In genomic region chr16:57416084-57416483, GRCh38 we compare ENCODE assay signal across 17 cellular contexts. TPM values are rescaled to one million over a fixed set of nuclear protein-coding genes. Genes with fewer than 3 reads are reported as not detected.
DNase-seq lines count a peak whose midpoint lies in the region; ATAC-seq, FAIRE-seq and TF ChIP-seq lines count a peak whose summit lies in the region.
"Had no signal": no experiment of that assay in that cellular context is flagged by ENCODE, and none has a peak within 500 bp of the region (broad histone marks: within the 10 kb centered on the region; RNA-seq: fewer than 3 reads in every experiment).

No MANE protein-coding gene starts in this region.

- TF ChIP-seq CTCF in A549 (IDR thresholded peaks at IDR 0.05) (no peak), Panc1 (IDR thresholded peaks at IDR 0.05) (no peak), GM10266 (IDR thresholded peaks at IDR 0.05; ENCODE audit: control insufficient read depth, insufficient read depth, low read depth, missing control alignments) (no peak)

- intact Hi-C loops in Panc1 (cut with micrococcal nuclease; ENCODE audit: unreplicated experiment): loop anchor here (5.0 kb wide), 1 partner anchor 101 kb away; no protein-coding TSS in a partner anchor

- H3K4me2 ChIP-seq in A549: no peak overlapping the region

- H3K36me3 Mint-ChIP-seq in memory B cell: no peaks in the 10 kb centered on the region

- no peak overlapping the region for H3K4me3 Mint-ChIP-seq in memory B cell

- no peak for TF ChIP-seq RAD21 in A549 (conservative IDR thresholded peaks at IDR 0.05 in 1 of 2, IDR thresholded peaks at IDR 0.05 in 1 of 2)

- TF ChIP-seq EP300 in A549 (IDR thresholded peaks at IDR 0.05): no peak

- H3K4me3 ChIP-seq in A549 (no peak overlapping the region), Panc1 (ENCODE audit: low read depth in 2 of 2, low read length in 2 of 2) (no peak overlapping the region)

- CTCF ChIA-PET in A549 (lab: Yijun Ruan, JAX): interaction anchor here (0.8 to 16.7 kb wide), 35 partner anchors 10 to 332 kb away, joined by 3 to 709 read pairs (median 8); partner anchors contain the start of genes ARL2BP, CCL17, CX3CL1 and DOK4
- CTCF ChIA-PET in Panc1 (lab: Charles Lee): interaction anchor here (0.7 to 2.7 kb wide), 3 partner anchors 112 to 336 kb away, joined by 3 to 16 read pairs (median 8); no protein-coding TSS in a partner anchor

- ATAC-seq in A549 (peak in 1 of 2 experiments; percentile 3; a peak in 1 of 6 replicates), Panc1 (0 out of 2 replicates have a peak, but pooled peaks have one; percentile 9), memory B cell (ENCODE audit: low read depth) (no peak), HG02610 (IDR thresholded peaks at IDR 0.05; ENCODE audit: unreplicated experiment) (no peak)

- H3K27ac ChIP-seq in A549: peak overlapping the region; percentile 75 to 92; a peak in 5 of 6 replicates
- no peak overlapping the region for H3K27ac ChIP-seq in Panc1 (ENCODE audit: low read length)

- no peaks in the 10 kb centered on the region for H3K9me3 ChIP-seq in A549
- H3K9me3 ChIP-seq in Panc1 (ENCODE audit: control insufficient read depth, insufficient read depth, low read depth, low read length): no peaks in the 10 kb centered on the region
- H3K9me3 ChIP-seq: stomach had no signal

- H3K27me3 Mint-ChIP-seq in memory B cell: no peaks in the 10 kb centered on the region

- no peaks in the 10 kb centered on the region for H3K9me3 Mint-ChIP-seq in memory B cell

- whole genome bisulfite sequencing in A549 (ENCODE audit: missing lambda C conversion rate): 95% methylated on average over 14 of the region's 16 CpGs

- DNase-seq in A549 (ENCODE audit: low read depth in 1 of 2, low spot score in 1 of 2) (no peak), Panc1 (ENCODE audit: low read depth, low spot score) (no peak), memory B cell (ENCODE audit: low spot score in 2 of 2) (no peak), NCI-H2081 treated with DMSO at 0.1 percent for 48 hours (lab: John Stamatoyannopoulos, UW) (no peak), GM10266 (ENCODE audit: extremely low spot score) (no peak)
- DNase-seq: activated CD4-positive, CD25-positive, alpha-beta regulatory T cell; activated naive CD4-positive, alpha-beta T cell treated with anti-CD3 and anti-CD28 coated beads, Interleukin-2, amount 50 U/mL, for 16 hours; effector CD8-positive, alpha-beta T cell; NCI-H187; occipital lobe; stomach; SW 1271 had no signal

- H3K36me3 ChIP-seq in Panc1 (ENCODE audit: control insufficient read depth, insufficient read depth, low read length): no peaks in the 10 kb centered on the region
- H3K36me3 ChIP-seq: stomach had no signal

- peaks cover 25% of the 10 kb centered on the region for H3K4me1 ChIP-seq in A549
- H3K4me1 ChIP-seq in Panc1 (ENCODE audit: control insufficient read depth, insufficient read depth, low read length): peaks cover 16% of the 10 kb centered on the region

- peak overlapping the region; percentile 83 for H3K27ac Mint-ChIP-seq in memory B cell

- BruUV-seq in Panc1 (replicated peaks; lab: Mats Ljungman, UMichigan): no TSS peak

- H3K27me3 ChIP-seq in Panc1 (ENCODE audit: control insufficient read depth, insufficient read depth, low read length): no peaks in the 10 kb centered on the region

- POLR2A ChIA-PET in A549 (lab: Yijun Ruan, JAX): interaction anchor here (0.8 kb wide), 1 partner anchor 15 kb away, joined by 3 read pairs; no protein-coding TSS in a partner anchor
- POLR2A ChIA-PET in Panc1 (lab: Charles Lee): no interaction called here

- no peak for FAIRE-seq in A549 (lab: Jason Lieb, UNC)
- FAIRE-seq: D721Med had no signal

- in situ Hi-C loops in Panc1 (cut with HindIII; ENCODE audit: low pct_unique_long_range_greater_than_20kb, low sequenced_read_pairs): no loop called here

- peaks cover 38% of the 10 kb centered on the region for H3K4me1 Mint-ChIP-seq in memory B cell

- TF ChIP-seq POLR2A in A549 (IDR thresholded peaks at IDR 0.05; ENCODE audit: low read length): no peak

TF ChIP-seq in A549, 52 proteins besides CTCF, POLR2A, EP300 and RAD21:
- no peak for TF ChIP-seq ELK1 (IDR thresholded peaks at IDR 0.05; ENCODE audit: low read depth, low read length)
- no peak for TF ChIP-seq ZSCAN20 (CRISPR knock-in tag; IDR thresholded peaks at IDR 0.05)
- TF ChIP-seq MAFK (IDR thresholded peaks at IDR 0.05; ENCODE audit: partially characterized antibody): no peak
- no peak for TF ChIP-seq FOXS1 (CRISPR knock-in tag; IDR thresholded peaks at IDR 0.05)
- TF ChIP-seq HOXA7 (CRISPR knock-in tag; IDR thresholded peaks at IDR 0.05): no peak
- no peak for TF ChIP-seq NR3C1 (IDR thresholded peaks at IDR 0.05)
- TF ChIP-seq TP53 (CRISPR knock-in tag; IDR thresholded peaks at IDR 0.05): no peak
- TF ChIP-seq CHD4 (IDR thresholded peaks at IDR 0.05; ENCODE audit: borderline replicate concordance): no peak
- TF ChIP-seq, protein P1, sequence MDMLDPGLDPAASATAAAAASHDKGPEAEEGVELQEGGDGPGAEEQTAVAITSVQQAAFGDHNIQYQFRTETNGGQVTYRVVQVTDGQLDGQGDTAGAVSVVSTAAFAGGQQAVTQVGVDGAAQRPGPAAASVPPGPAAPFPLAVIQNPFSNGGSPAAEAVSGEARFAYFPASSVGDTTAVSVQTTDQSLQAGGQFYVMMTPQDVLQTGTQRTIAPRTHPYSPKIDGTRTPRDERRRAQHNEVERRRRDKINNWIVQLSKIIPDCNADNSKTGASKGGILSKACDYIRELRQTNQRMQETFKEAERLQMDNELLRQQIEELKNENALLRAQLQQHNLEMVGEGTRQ (IDR thresholded peaks at IDR 0.05): no peak
- no peak for TF ChIP-seq HEYL (CRISPR knock-in tag; IDR thresholded peaks at IDR 0.05)
- TF ChIP-seq ZNF302 (CRISPR knock-in tag; IDR thresholded peaks at IDR 0.05): no peak
- no peak for TF ChIP-seq MAX (IDR thresholded peaks at IDR 0.05)

RNA-seq across cellular contexts. Expression of gene CCL17, which starts 11.5 kb away (rescaled TPM):
- polyA plus RNA-seq in A549 (2011; rRNA removed) (not detected in 2 replicates), A549 (2017; fragmentation: RNase III; extraction: RNeasy Plus Mini Kit Qiagen cat#74134 plus additional on column Dnase treatment) (not detected in 3 replicates)
- polyA plus RNA-seq in A549 (2012; cell fraction: cytosol; rRNA removed): not detected in 2 replicates
- polyA plus RNA-seq in A549 (2012; cell fraction: nucleus; rRNA removed): not detected in 2 replicates
- not detected in 2 replicates for polyA minus RNA-seq in A549 (2011; rRNA and poly(A)+ RNA removed)
- total RNA-seq in Panc1 (2021; ENCODE audit: unreplicated experiment): not detected
- not detected for polyA plus RNA-seq in Panc1 (2012; ENCODE audit: insufficient read length)
- total RNA-seq: lung microvascular endothelial cell, occipital lobe, skeletal muscle tissue, stomach had no signal
- polyA plus RNA-seq: AG04450 had no signal

RNA-seq across cellular contexts. Expression of gene CIAPIN1, which starts 31.1 kb away (rescaled TPM):
- 101 and 114 TPM in 2 replicates for polyA plus RNA-seq in A549 (2011; rRNA removed)
- 66.5 and 75.6 TPM in 2 replicates for polyA plus RNA-seq in A549 (2012; cell fraction: cytosol; rRNA removed)
- polyA plus RNA-seq in A549 (2012; cell fraction: nucleus; rRNA removed): 49.6 and 75.2 TPM in 2 replicates
- 69.1 to 75.0 TPM (median 71.5 TPM) in 3 replicates for polyA plus RNA-seq in A549 (2017; fragmentation: RNase III; extraction: RNeasy Plus Mini Kit Qiagen cat#74134 plus additional on column Dnase treatment)
- 49.6 and 60.0 TPM in 2 replicates for polyA minus RNA-seq in A549 (2011; rRNA and poly(A)+ RNA removed)
- total RNA-seq in Panc1 (2021; ENCODE audit: unreplicated experiment): 64.0 TPM
- 65.3 TPM for polyA plus RNA-seq in Panc1 (2012; ENCODE audit: insufficient read length)

RNA-seq across cellular contexts. Expression of gene COQ9, which starts 31.2 kb away (rescaled TPM):
- polyA plus RNA-seq in A549 (2011; rRNA removed) (109 and 130 TPM in 2 replicates), A549 (2017; fragmentation: RNase III; extraction: RNeasy Plus Mini Kit Qiagen cat#74134 plus additional on column Dnase treatment) (46.2 to 48.0 TPM (median 47.2 TPM) in 3 replicates)
- 91.1 and 99.7 TPM in 2 replicates for polyA plus RNA-seq in A549 (2012; cell fraction: cytosol; rRNA removed)
- 90.2 and 108 TPM in 2 replicates for polyA plus RNA-seq in A549 (2012; cell fraction: nucleus; rRNA removed)
- 81.0 and 97.4 TPM in 2 replicates for polyA minus RNA-seq in A549 (2011; rRNA and poly(A)+ RNA removed)
- total RNA-seq in Panc1 (2021; ENCODE audit: unreplicated experiment): 48.5 TPM
- 52.7 TPM for polyA plus RNA-seq in Panc1 (2012; ENCODE audit: insufficient read length)

RNA-seq across cellular contexts. Expression of gene CX3CL1, which starts 43.8 kb away (rescaled TPM):
- polyA plus RNA-seq in A549 (2011; rRNA removed) (0.10 and 0.17 TPM in 2 replicates), A549 (2017; fragmentation: RNase III; extraction: RNeasy Plus Mini Kit Qiagen cat#74134 plus additional on column Dnase treatment) (0.08 to 0.17 TPM (median 0.08 TPM) in 3 replicates)
- polyA plus RNA-seq in A549 (2012; cell fraction: cytosol; rRNA removed): 0.04 and 0.10 TPM in 2 replicates
- 0.18 and 0.21 TPM in 2 replicates for polyA plus RNA-seq in A549 (2012; cell fraction: nucleus; rRNA removed)
- polyA minus RNA-seq in A549 (2011; rRNA and poly(A)+ RNA removed): 0.08 and 0.19 TPM in 2 replicates
- total RNA-seq in Panc1 (2021; ENCODE audit: unreplicated experiment): 21.8 TPM
- 34.8 TPM for polyA plus RNA-seq in Panc1 (2012; ENCODE audit: insufficient read length)

RNA-seq across cellular contexts. Expression of gene POLR2C, which starts 46.4 kb away (rescaled TPM):
- polyA plus RNA-seq in A549 (2011; rRNA removed) (229 and 259 TPM in 2 replicates), A549 (2017; fragmentation: RNase III; extraction: RNeasy Plus Mini Kit Qiagen cat#74134 plus additional on column Dnase treatment) (141 to 148 TPM (median 146 TPM) in 3 replicates)
- polyA plus RNA-seq in A549 (2012; cell fraction: cytosol; rRNA removed): 181 and 221 TPM in 2 replicates
- polyA plus RNA-seq in A549 (2012; cell fraction: nucleus; rRNA removed): 135 and 142 TPM in 2 replicates
- polyA minus RNA-seq in A549 (2011; rRNA and poly(A)+ RNA removed): 327 and 401 TPM in 2 replicates
- total RNA-seq in Panc1 (2021; ENCODE audit: unreplicated experiment): 53.9 TPM
- 89.5 TPM for polyA plus RNA-seq in Panc1 (2012; ENCODE audit: insufficient read length)
